ENCODE assay signal across 1 cellular context in the genomic region with DNA sequence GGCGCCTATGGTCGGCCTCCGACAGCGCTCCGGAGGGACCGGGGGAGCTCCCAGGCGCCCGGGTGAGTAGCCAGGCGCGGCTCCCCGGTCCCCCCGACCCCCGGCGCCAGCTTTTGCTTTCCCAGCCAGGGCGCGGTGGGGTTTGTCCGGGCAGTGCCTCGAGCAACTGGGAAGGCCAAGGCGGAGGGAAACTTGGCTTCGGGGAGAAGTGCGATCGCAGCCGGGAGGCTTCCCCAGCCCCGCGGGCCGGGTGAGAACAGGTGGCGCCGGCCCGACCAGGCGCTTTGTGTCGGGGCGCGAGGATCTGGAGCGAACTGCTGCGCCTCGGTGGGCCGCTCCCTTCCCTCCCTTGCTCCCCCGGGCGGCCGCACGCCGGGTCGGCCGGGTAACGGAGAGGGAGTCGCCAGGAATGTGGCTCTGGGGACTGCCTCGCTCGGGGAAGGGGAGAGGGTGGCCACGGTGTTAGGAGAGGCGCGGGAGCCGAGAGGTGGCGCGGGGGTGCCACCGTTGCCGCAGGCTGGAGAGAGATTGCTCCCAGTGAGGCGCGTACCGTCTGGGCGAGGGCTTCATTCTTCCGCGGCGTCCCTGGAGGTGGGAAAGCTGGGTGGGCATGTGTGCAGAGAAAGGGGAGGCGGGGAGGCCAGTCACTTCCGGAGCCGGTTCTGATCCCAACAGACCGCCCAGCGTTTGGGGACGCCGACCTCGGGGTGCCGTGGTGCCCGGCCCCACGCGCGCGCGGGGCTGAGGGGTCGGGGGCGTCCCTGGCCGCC.
TF ChIP-seq lines count a peak whose summit lies in the region.

No MANE protein-coding gene starts in this region.

TF ChIP-seq in K562, 482 proteins besides CTCF, POLR2A, EP300 and RAD21 (continued from another document):
- TF ChIP-seq BCLAF1 (IDR thresholded peaks at IDR 0.05; ENCODE audit: borderline replicate concordance in 1 of 2, control insufficient read depth in 1 of 2, low read depth in 2 of 2, low read length in 1 of 2) (no peak), TFAP4 (CRISPR knock-in tag; IDR thresholded peaks at IDR 0.05; ENCODE audit: borderline replicate concordance) (peak; percentile 28; the same call in 1 of the 2 replicates), SRSF9 (IDR thresholded peaks at IDR 0.05; ENCODE audit: borderline replicate concordance, low read depth, low read length) (no peak), SIN3A (IDR thresholded peaks at IDR 0.05; ENCODE audit: borderline replicate concordance in 2 of 2, control insufficient read depth in 1 of 2, low read depth in 2 of 2, low read length in 2 of 2) (no peak), MED1 (CRISPR knock-in tag; IDR thresholded peaks at IDR 0.05; ENCODE audit: borderline replicate concordance) (no peak), NCOR1 (IDR thresholded peaks at IDR 0.05) (no peak), HNRNPL (IDR thresholded peaks at IDR 0.05; ENCODE audit: low read depth, low read length) (0 out of 2 replicates have a peak, but pooled peaks have one; percentile 43), ZBED1 (IDR thresholded peaks at IDR 0.05) (no peak)
- TF ChIP-seq, protein P1, sequence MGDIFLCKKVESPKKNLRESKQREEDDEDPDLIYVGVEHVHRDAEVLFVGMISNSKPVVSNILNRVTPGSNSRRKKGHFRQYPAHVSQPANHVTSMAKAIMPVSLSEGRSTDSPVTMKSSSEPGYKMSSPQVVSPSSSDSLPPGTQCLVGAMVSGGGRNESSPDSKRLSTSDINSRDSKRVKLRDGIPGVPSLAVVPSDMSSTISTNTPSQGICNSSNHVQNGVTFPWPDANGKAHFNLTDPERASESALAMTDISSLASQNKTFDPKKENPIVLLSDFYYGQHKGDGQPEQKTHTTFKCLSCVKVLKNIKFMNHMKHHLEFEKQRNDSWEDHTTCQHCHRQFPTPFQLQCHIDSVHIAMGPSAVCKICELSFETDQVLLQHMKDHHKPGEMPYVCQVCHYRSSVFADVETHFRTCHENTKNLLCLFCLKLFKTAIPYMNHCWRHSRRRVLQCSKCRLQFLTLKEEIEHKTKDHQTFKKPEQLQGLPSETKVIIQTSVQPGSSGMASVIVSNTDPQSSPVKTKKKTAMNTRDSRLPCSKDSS (IDR thresholded peaks at IDR 0.05; ENCODE audit: low read depth, partially characterized antibody), result no peak
- TF ChIP-seq, protein P2, sequence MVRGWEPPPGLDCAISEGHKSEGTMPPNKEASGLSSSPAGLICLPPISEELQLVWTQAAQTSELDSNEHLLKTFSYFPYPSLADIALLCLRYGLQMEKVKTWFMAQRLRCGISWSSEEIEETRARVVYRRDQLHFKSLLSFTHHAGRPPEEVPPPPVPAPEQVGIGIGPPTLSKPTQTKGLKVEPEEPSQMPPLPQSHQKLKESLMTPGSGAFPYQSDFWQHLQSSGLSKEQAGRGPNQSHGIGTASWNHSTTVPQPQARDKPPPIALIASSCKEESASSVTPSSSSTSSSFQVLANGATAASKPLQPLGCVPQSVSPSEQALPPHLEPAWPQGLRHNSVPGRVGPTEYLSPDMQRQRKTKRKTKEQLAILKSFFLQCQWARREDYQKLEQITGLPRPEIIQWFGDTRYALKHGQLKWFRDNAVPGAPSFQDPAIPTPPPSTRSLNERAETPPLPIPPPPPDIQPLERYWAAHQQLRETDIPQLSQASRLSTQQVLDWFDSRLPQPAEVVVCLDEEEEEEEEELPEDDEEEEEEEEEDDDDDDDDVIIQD (CRISPR knock-in tag; IDR thresholded peaks at IDR 0.05), result no peak
- TF ChIP-seq, protein P3, sequence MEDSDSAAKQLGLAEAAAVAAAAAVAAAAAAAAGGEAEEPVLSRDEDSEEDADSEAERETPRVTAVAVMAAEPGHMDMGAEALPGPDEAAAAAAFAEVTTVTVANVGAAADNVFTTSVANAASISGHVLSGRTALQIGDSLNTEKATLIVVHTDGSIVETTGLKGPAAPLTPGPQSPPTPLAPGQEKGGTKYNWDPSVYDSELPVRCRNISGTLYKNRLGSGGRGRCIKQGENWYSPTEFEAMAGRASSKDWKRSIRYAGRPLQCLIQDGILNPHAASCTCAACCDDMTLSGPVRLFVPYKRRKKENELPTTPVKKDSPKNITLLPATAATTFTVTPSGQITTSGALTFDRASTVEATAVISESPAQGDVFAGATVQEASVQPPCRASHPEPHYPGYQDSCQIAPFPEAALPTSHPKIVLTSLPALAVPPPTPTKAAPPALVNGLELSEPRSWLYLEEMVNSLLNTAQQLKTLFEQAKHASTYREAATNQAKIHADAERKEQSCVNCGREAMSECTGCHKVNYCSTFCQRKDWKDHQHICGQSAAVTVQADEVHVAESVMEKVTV (CRISPR knock-in tag; IDR thresholded peaks at IDR 0.05), result no peak
